ENCODE assay signal across 10 cellular contexts in the genomic region with DNA sequence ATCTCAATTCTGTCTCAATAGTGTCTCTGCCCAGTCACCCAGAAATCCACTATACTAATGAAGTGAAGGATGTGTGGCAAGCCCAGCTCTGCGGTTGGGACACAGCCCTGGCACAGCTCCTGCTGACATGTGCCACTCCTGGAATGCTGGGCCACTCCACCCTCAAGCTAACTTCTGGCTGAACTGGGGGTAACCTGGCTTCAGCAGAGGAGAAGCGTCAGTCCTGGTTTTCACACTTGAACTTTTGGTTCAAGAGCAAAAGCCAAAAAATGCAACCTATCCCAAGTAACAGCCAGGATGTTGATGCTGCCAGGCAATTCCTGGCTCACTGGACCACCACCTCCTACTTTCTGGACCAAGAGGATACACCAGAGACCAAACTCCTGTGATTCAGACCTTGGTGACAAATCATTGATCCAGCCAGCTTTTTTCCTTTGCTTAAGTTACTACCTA.
DNase-seq lines count a peak whose midpoint lies in the region; ATAC-seq and TF ChIP-seq lines count a peak whose summit lies in the region.
"Had no signal": no experiment of that assay in that cellular context is flagged by ENCODE, and none has a peak within 500 bp of the region (broad histone marks: within the 10 kb centered on the region; RNA-seq: fewer than 3 reads in every experiment).

No MANE protein-coding gene starts in this region.

- WGBS in right cardiac atrium = 47% methylated on average over 2 of the region's 2 CpGs

- H3K36me3 ChIP-seq in skeletal muscle tissue (ENCODE audit: control insufficient read depth in 3 of 3, insufficient read depth in 3 of 3, low read length in 3 of 3) = no peaks in the 10 kb centered on the region

- peak overlapping the region in 2 of 3 donors; percentile 5 to 18 for H3K9ac ChIP-seq in skeletal muscle tissue (ENCODE audit: low read depth in 1 of 3, low read length in 3 of 3)

- no peak for TF ChIP-seq CTCF in GM13977 (IDR thresholded peaks at IDR 0.05; ENCODE audit: extremely low read depth, insufficient read depth, missing control alignments)

- H3K27ac ChIP-seq in right cardiac atrium (ENCODE audit: low read length) = peak overlapping the region; percentile 62
- H3K27ac ChIP-seq in skeletal muscle tissue (ENCODE audit: low read depth, low read length) = peak overlapping the region; percentile 58

- no peaks in the 10 kb centered on the region for H3K4me1 ChIP-seq in right cardiac atrium (ENCODE audit: control insufficient read depth, insufficient read depth, low read length)
- peaks cover 8 to 11% (median 10%) of the 10 kb centered on the region in 3 donors for H3K4me1 ChIP-seq in skeletal muscle tissue (ENCODE audit: control insufficient read depth in 3 of 3, insufficient read depth in 3 of 3, low read length in 3 of 3)

- peak; percentile 94 to 95 for ATAC-seq in right cardiac atrium
- ATAC-seq: activated CD4-positive, alpha-beta T cell treated with anti-CD3 and anti-CD28 coated beads for 36 hours had no signal

- DNase-seq in GM04503 (ENCODE audit: low read depth) = peak; percentile 77
- peak; percentile 93 for DNase-seq in astrocyte of the hippocampus (ENCODE audit: low read depth, low spot score)
- DNase-seq in right cardiac atrium = peak; percentile 85 to 91 (median 86)
- no peak for DNase-seq in GM13977 (ENCODE audit: low spot score)
- DNase-seq in medulla oblongata (ENCODE audit: extremely low spot score) = no peak
- no peak for DNase-seq in activated CD4-positive, alpha-beta T cell treated with anti-CD3 and anti-CD28 coated beads, Interleukin-2, amount 50 U/mL, for 48 hours
- DNase-seq in NCI-H1048 (lab: John Stamatoyannopoulos, UW) = no peak
- DNase-seq: activated CD4-positive, alpha-beta T cell treated with anti-CD3 and anti-CD28 coated beads for 36 hours; RPMI8226 had no signal

- H3K27me3 ChIP-seq in right cardiac atrium (ENCODE audit: control insufficient read depth, insufficient read depth) (no peaks in the 10 kb centered on the region), skeletal muscle tissue (ENCODE audit: control insufficient read depth in 3 of 3, insufficient read depth in 3 of 3, low read length in 3 of 3) (no peaks in the 10 kb centered on the region)

- intact Hi-C loops in right cardiac atrium (cut with DNase I) = no loop called here

- H3K9me3 ChIP-seq in right cardiac atrium (ENCODE audit: control insufficient read depth, low read length) (no peaks in the 10 kb centered on the region), skeletal muscle tissue (ENCODE audit: control insufficient read depth in 3 of 3, low read length in 3 of 3) (no peaks in the 10 kb centered on the region)

- in situ Hi-C loops in GM13977 (cut with MboI; ENCODE audit: low pct_unique_long_range_greater_than_20kb, low sequenced_read_pairs, unreplicated experiment) = no loop called here

- H3K4me3 ChIP-seq in right cardiac atrium (ENCODE audit: low read length) = no peak overlapping the region
- H3K4me3 ChIP-seq in skeletal muscle tissue (ENCODE audit: low read length in 3 of 3) = no peak overlapping the region

Comparison
In these comparisons a context has a peak if more than half of its experiments do, and no peak if none do; other contexts are left out.
1. DNase-seq: peak in GM04503 (single experiment), astrocyte of the hippocampus (single experiment) and right cardiac atrium (3 of 3); none in GM13977 (single experiment), medulla oblongata (single experiment), activated CD4-positive, alpha-beta T cell treated with anti-CD3 and anti-CD28 coated beads, Interleukin-2, amount 50 U/mL, for 48 hours (0 of 2) and NCI-H1048 (single experiment).